2 cellular contexts compared by ENCODE assay signal in genomic region chr22:30017375-30017774, GRCh38.
TF ChIP-seq lines count a peak whose summit lies in the region.

No MANE protein-coding gene starts in this region.

TF ChIP-seq in IMR-90, 13 proteins besides CTCF, POLR2A, EP300 and RAD21:
- TF ChIP-seq CHD1 (IDR thresholded peaks at IDR 0.05; ENCODE audit: low read depth, low read length) (no peak), FOS (IDR thresholded peaks at IDR 0.05; ENCODE audit: low read depth, low read length) (no peak), MAZ (IDR thresholded peaks at IDR 0.05; ENCODE audit: borderline replicate concordance, low read depth, low read length) (no peak), SMC3 (IDR thresholded peaks at IDR 0.05; ENCODE audit: low read depth, low read length) (no peak), NFE2L2 (IDR thresholded peaks at IDR 0.05; ENCODE audit: low read depth, low read length) (no peak), MAFK (IDR thresholded peaks at IDR 0.05; ENCODE audit: low read depth, low read length) (no peak), RCOR1 (IDR thresholded peaks at IDR 0.05; ENCODE audit: insufficient replicate concordance, low read length) (no peak)
- TF ChIP-seq, protein P1, sequence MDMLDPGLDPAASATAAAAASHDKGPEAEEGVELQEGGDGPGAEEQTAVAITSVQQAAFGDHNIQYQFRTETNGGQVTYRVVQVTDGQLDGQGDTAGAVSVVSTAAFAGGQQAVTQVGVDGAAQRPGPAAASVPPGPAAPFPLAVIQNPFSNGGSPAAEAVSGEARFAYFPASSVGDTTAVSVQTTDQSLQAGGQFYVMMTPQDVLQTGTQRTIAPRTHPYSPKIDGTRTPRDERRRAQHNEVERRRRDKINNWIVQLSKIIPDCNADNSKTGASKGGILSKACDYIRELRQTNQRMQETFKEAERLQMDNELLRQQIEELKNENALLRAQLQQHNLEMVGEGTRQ (IDR thresholded peaks at IDR 0.05; ENCODE audit: low read depth, low read length) = no peak
- TF ChIP-seq, protein P2, sequence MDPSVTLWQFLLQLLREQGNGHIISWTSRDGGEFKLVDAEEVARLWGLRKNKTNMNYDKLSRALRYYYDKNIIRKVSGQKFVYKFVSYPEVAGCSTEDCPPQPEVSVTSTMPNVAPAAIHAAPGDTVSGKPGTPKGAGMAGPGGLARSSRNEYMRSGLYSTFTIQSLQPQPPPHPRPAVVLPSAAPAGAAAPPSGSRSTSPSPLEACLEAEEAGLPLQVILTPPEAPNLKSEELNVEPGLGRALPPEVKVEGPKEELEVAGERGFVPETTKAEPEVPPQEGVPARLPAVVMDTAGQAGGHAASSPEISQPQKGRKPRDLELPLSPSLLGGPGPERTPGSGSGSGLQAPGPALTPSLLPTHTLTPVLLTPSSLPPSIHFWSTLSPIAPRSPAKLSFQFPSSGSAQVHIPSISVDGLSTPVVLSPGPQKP (IDR thresholded peaks at IDR 0.05; ENCODE audit: borderline replicate concordance, low read depth, low read length) = no peak

TF ChIP-seq in endothelial cell of umbilical vein, 7 proteins besides CTCF, POLR2A, EP300 and RAD21:
- TF ChIP-seq MAX (IDR thresholded peaks at IDR 0.05; ENCODE audit: insufficient read depth, insufficient read length) (no peak), JUN (IDR thresholded peaks at IDR 0.05; ENCODE audit: borderline replicate concordance, insufficient read depth, insufficient read length, low read depth) (peak; percentile 32)
